Comparison of ENCODE assay signal across 2 cellular contexts in the genomic region with DNA sequence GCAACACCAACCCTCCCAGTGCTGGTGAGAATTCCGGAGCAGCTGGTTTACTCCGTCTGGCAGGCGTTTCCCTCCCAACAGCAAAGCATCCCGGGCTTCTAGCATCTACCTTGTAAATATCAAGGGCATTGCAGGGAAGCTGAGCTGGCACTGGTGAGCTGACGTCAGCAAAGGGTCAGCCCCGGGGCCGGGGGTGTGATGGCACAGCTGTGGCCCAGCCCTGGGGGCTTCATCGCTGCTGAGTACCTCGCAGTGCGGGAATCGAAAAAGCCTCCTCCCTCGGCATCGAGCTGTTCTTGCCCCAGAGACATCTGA.
A peak's percentile ranks its signal among the peaks of the same experiment; 100 is the strongest.
TF ChIP-seq lines count a peak whose summit lies in the region.

No MANE protein-coding gene starts in this region.

TF ChIP-seq in HepG2, 621 proteins besides CTCF, POLR2A, EP300 and RAD21 (continued from another document):
- TF ChIP-seq ZNF609 (CRISPR knock-in tag; IDR thresholded peaks at IDR 0.05; ENCODE audit: borderline replicate concordance) (no peak), FOXP1 (IDR thresholded peaks at IDR 0.05) (no peak), FOXP1 (CRISPR knock-in tag; IDR thresholded peaks at IDR 0.05) (no peak), MIXL1 (CRISPR knock-in tag; IDR thresholded peaks at IDR 0.05) (no peak), ZBTB38 (CRISPR knock-in tag; IDR thresholded peaks at IDR 0.05) (no peak), CREB1 (IDR thresholded peaks at IDR 0.05) (peak; percentile 78), CREB1 (CRISPR knock-in tag; IDR thresholded peaks at IDR 0.05) (no peak), NFAT5 (CRISPR knock-in tag; IDR thresholded peaks at IDR 0.05) (no peak), MAFK (conservative IDR thresholded peaks at IDR 0.05 in 1 of 2, IDR thresholded peaks at IDR 0.05 in 1 of 2; ENCODE audit: low read length in 2 of 2) (peak; percentile 58 to 76), ZNF773 (CRISPR knock-in tag; IDR thresholded peaks at IDR 0.05; ENCODE audit: borderline replicate concordance) (0 out of 2 replicates have a peak, but pooled peaks have one; percentile 53)
- TF ChIP-seq, protein P1, sequence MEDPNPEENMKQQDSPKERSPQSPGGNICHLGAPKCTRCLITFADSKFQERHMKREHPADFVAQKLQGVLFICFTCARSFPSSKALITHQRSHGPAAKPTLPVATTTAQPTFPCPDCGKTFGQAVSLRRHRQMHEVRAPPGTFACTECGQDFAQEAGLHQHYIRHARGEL (CRISPR knock-in tag; IDR thresholded peaks at IDR 0.05), result no peak

TF ChIP-seq in neural cell, 6 proteins besides CTCF, POLR2A, EP300 and RAD21 (continued from another document):
- TF ChIP-seq, protein P2, sequence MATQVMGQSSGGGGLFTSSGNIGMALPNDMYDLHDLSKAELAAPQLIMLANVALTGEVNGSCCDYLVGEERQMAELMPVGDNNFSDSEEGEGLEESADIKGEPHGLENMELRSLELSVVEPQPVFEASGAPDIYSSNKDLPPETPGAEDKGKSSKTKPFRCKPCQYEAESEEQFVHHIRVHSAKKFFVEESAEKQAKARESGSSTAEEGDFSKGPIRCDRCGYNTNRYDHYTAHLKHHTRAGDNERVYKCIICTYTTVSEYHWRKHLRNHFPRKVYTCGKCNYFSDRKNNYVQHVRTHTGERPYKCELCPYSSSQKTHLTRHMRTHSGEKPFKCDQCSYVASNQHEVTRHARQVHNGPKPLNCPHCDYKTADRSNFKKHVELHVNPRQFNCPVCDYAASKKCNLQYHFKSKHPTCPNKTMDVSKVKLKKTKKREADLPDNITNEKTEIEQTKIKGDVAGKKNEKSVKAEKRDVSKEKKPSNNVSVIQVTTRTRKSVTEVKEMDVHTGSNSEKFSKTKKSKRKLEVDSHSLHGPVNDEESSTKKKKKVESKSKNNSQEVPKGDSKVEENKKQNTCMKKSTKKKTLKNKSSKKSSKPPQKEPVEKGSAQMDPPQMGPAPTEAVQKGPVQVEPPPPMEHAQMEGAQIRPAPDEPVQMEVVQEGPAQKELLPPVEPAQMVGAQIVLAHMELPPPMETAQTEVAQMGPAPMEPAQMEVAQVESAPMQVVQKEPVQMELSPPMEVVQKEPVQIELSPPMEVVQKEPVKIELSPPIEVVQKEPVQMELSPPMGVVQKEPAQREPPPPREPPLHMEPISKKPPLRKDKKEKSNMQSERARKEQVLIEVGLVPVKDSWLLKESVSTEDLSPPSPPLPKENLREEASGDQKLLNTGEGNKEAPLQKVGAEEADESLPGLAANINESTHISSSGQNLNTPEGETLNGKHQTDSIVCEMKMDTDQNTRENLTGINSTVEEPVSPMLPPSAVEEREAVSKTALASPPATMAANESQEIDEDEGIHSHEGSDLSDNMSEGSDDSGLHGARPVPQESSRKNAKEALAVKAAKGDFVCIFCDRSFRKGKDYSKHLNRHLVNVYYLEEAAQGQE (IDR thresholded peaks at IDR 0.05; ENCODE audit: borderline replicate concordance), result no peak
